In genomic region chr7:137674551-137675409, GRCh38 we compare ENCODE assay signal across 15 cellular contexts.
A peak's percentile ranks its signal among the peaks of the same experiment; 100 is the strongest.
DNase-seq lines count a peak whose midpoint lies in the region; ATAC-seq and TF ChIP-seq lines count a peak whose summit lies in the region.
"Had no signal": no experiment of that assay in that cellular context is flagged by ENCODE, and none has a peak within 500 bp of the region (broad histone marks: within the 10 kb centered on the region; RNA-seq: fewer than 3 reads in every experiment).

No MANE protein-coding gene starts in this region.

- no peak overlapping the region for H3K4me3 Mint-ChIP-seq in GM23338
- H3K4me3 Mint-ChIP-seq in WTC11, result no peak overlapping the region
- H3K4me3 Mint-ChIP-seq: CD8-positive, alpha-beta memory T cell; IgD-negative memory B cell had no signal

- POLR2A ChIA-PET in WTC11 (lab: Charles Lee), result no interaction called here

- H3K27ac ChIP-seq in GM23338 (ENCODE audit: low read depth), result peak overlapping the region; percentile 4
- H3K27ac ChIP-seq: A549 had no signal

- H3K9me3 Mint-ChIP-seq in GM23338, result no peaks in the 10 kb centered on the region
- peaks cover under 1% of the 10 kb centered on the region; the same call in 1 of the 2 replicates for H3K9me3 Mint-ChIP-seq in WTC11
- H3K9me3 Mint-ChIP-seq: CD8-positive, alpha-beta memory T cell had no signal

- H3K27me3 Mint-ChIP-seq in GM23338 (ENCODE audit: insufficient read depth, low read depth, poor library complexity) (peaks cover 2% of the 10 kb centered on the region), WTC11 (ENCODE audit: low read depth) (no peaks in the 10 kb centered on the region; the same call in 1 of the 2 replicates)

- 0 out of 2 replicates have a peak, but pooled peaks cover 3% of the 10 kb centered on the region for H3K9me2 ChIP-seq in GM23338 (ENCODE audit: insufficient read depth)

- no peaks in the 10 kb centered on the region for H3K79me2 ChIP-seq in GM23338 (replicated peaks; ENCODE audit: insufficient read depth)

- H2AFZ ChIP-seq in GM23338, result 0 out of 2 replicates have a peak overlapping the region, but pooled peaks have one; percentile 49

- H3F3A ChIP-seq in GM23338 (replicated peaks; ENCODE audit: low read depth), result peaks cover 8% of the 10 kb centered on the region; the same call in 1 of the 2 replicates

- peak overlapping the region; percentile 61 for H3K4me2 ChIP-seq in GM23338
- H3K4me2 ChIP-seq: A549 had no signal

- peaks cover 30% of the 10 kb centered on the region for H3K4me1 Mint-ChIP-seq in GM23338
- peaks cover 44% of the 10 kb centered on the region for H3K4me1 Mint-ChIP-seq in WTC11
- H3K4me1 Mint-ChIP-seq: IgD-negative memory B cell had no signal

- ATAC-seq in GM23338 (peak; percentile 83), WTC11 (peak; percentile 81), GM18517 (IDR thresholded peaks at IDR 0.05; ENCODE audit: unreplicated experiment) (no peak)
- ATAC-seq: A549 had no signal

- no peaks in the 10 kb centered on the region for H3K27me3 ChIP-seq in GM23338 (ENCODE audit: insufficient read depth)
- H3K27me3 ChIP-seq: BE2C had no signal

- CTCF ChIA-PET in WTC11 (lab: Charles Lee), result interaction anchor here (1.1 to 1.6 kb wide), 3 partner anchors 14 to 116 kb away, joined by 3 to 5 read pairs (median 4); no protein-coding TSS in a partner anchor

- H3K4me1 ChIP-seq in GM23338 (ENCODE audit: insufficient read depth), result peaks cover 29% of the 10 kb centered on the region
- H3K4me1 ChIP-seq: A549, Caco-2 had no signal

- H3K4me3 ChIP-seq in GM23338 (no peak overlapping the region), NB4 (ENCODE audit: low read depth, low read length) (no peak overlapping the region)
- H3K4me3 ChIP-seq: A549 had no signal

- no peak for TF ChIP-seq POLR2A in NB4 (IDR thresholded peaks at IDR 0.05; ENCODE audit: extremely low read depth, insufficient read length)

- no peaks in the 10 kb centered on the region for H4K20me1 ChIP-seq in GM23338 (replicated peaks; ENCODE audit: insufficient read depth)

- no peaks in the 10 kb centered on the region for H3K36me3 ChIP-seq in GM23338 (ENCODE audit: insufficient read depth)
- H3K36me3 ChIP-seq: BE2C had no signal

- H3K27ac Mint-ChIP-seq in GM23338 (no peak overlapping the region), WTC11 (peak overlapping the region; percentile 0)
- H3K27ac Mint-ChIP-seq: CD14-positive monocyte had no signal

- H3K36me3 Mint-ChIP-seq in GM23338 (ENCODE audit: low read depth), result no peaks in the 10 kb centered on the region
- no peaks in the 10 kb centered on the region for H3K36me3 Mint-ChIP-seq in WTC11
- H3K36me3 Mint-ChIP-seq: CD14-positive monocyte; CD8-positive, alpha-beta memory T cell; IgD-negative memory B cell had no signal

- TF ChIP-seq CTCF in GM23338 (conservative IDR thresholded peaks at IDR 0.05; ENCODE audit: low read depth in 2 of 2) (no peak), NB4 (IDR thresholded peaks at IDR 0.05; ENCODE audit: low read depth, low read length) (no peak), WTC11 (IDR thresholded peaks at IDR 0.05) (no peak)

- DNase-seq in GM23338 (ENCODE audit: low spot score) (no peak), NB4 (ENCODE audit: low read depth) (peak; percentile 11), WTC11 (ENCODE audit: low spot score) (no peak), putamen (ENCODE audit: low spot score) (peak; percentile 79), SW 1271 (lab: John Stamatoyannopoulos, UW) (no peak)
- DNase-seq in activated CD4-positive, alpha-beta T cell treated with anti-CD3 and anti-CD28 coated beads, Interleukin-2, amount 50 U/mL, for 1 hour, result no peak
- DNase-seq: BE2C; Caco-2; CD8-positive, alpha-beta memory T cell; GF-D8; H7 had no signal

TF ChIP-seq in WTC11, 78 proteins besides CTCF, POLR2A, EP300 and RAD21:
- no peak for TF ChIP-seq SP1 (CRISPR knock-in tag; conservative IDR thresholded peaks at IDR 0.05)
- 0 out of 2 replicates have a peak, but pooled peaks have one; percentile 22 for TF ChIP-seq ZNF263 (CRISPR knock-in tag; IDR thresholded peaks at IDR 0.05; ENCODE audit: low read depth)
- TF ChIP-seq JAZF1 (CRISPR knock-in tag; IDR thresholded peaks at IDR 0.05), result no peak
TF ChIP-seq in WTC11: peak in this region for 1.

Comparison
In these comparisons a context has a peak if more than half of its experiments do, and no peak if none do; other contexts are left out.
1. DNase-seq: peak in NB4 (single experiment) and putamen (single experiment); none in GM23338 (single experiment), WTC11 (single experiment), SW 1271 (0 of 2) and activated CD4-positive, alpha-beta T cell treated with anti-CD3 and anti-CD28 coated beads, Interleukin-2, amount 50 U/mL, for 1 hour (single experiment).